ENCODE assay signal across 34 cellular contexts in genomic region chr10:5669609-5670008, GRCh38.
"Had no signal": no experiment of that assay in that cellular context is flagged by ENCODE, and none has a peak within 500 bp of the region (broad histone marks: within the 10 kb centered on the region; RNA-seq: fewer than 3 reads in every experiment).

No MANE protein-coding gene starts in this region.

- H3K27me3 ChIP-seq: MG63 had no signal

- H3K36me3 ChIP-seq: MG63 had no signal

- H3K4me3 ChIP-seq: MG63 had no signal

- DNase-seq: Karpas-422, Kasumi-1, KG1, MG63, MM.1S, MV-4-11, NCI-H1048, NCI-H1092, NCI-H1092 treated with DMSO at 0.1 percent for 48 hours, NCI-H1105, NCI-H1105 treated with DMSO at 0.1 percent for 48 hours, NCI-H1417, NCI-H1417 treated with DMSO at 0.1 percent for 48 hours, NCI-H1436, NCI-H1436 treated with DMSO at 0.1 percent for 48 hours, NCI-H146, NCI-H1694, NCI-H1694 treated with DMSO at 0.1 percent for 48 hours, NCI-H187, NCI-H1930, NCI-H2029, NCI-H2029 treated with DMSO at 0.1 percent for 48 hours, NCI-H2081, NCI-H2081 treated with DMSO at 0.1 percent for 48 hours, NCI-H2107, NCI-H2171, NCI-H2171 treated with DMSO at 0.1 percent for 48 hours, NCI-H2227 treated with DMSO at 0.1 percent for 48 hours, NCI-H226, NCI-H345, NCI-H446, NCI-H446 treated with DMSO at 0.1 percent for 48 hours, NCI-H510A had no signal

- H3K4me2 ChIP-seq: KMS-11 had no signal

- H3K27ac ChIP-seq: KMS-11 had no signal

- H3K9ac ChIP-seq: KMS-11 had no signal
